In genomic region chr19:48169585-48169973, GRCh38 we compare ENCODE assay signal across 8 cellular contexts.
DNase-seq lines count a peak whose midpoint lies in the region; ATAC-seq, FAIRE-seq and TF ChIP-seq lines count a peak whose summit lies in the region.

No MANE protein-coding gene starts in this region.

- TF ChIP-seq CTCF in D721Med (IDR thresholded peaks at IDR 0.05; ENCODE audit: insufficient read depth, missing control alignments) = no peak
- no peak for TF ChIP-seq CTCF in VCaP (conservative IDR thresholded peaks at IDR 0.05)
- TF ChIP-seq CTCF in brain microvascular endothelial cell (IDR thresholded peaks at IDR 0.05; ENCODE audit: low read depth, low read length, missing control alignments) = no peak

- H3K4me3 ChIP-seq in brain microvascular endothelial cell (ENCODE audit: low read depth, low read length) = peak overlapping the region; percentile 84

- ATAC-seq in HG02678 (IDR thresholded peaks at IDR 0.05; ENCODE audit: unreplicated experiment) = peak; percentile 24

- FAIRE-seq in D721Med (lab: Jason Lieb, UNC) = no peak

- peak; percentile 65 for DNase-seq in D721Med (ENCODE audit: insufficient read length, low spot score)
- DNase-seq in NCI-H1930 (lab: John Stamatoyannopoulos, UW) = peak; percentile 76 to 83
- DNase-seq in brain microvascular endothelial cell = peak; percentile 49
- peak; percentile 97 for DNase-seq in iPS-NIHi7 (ENCODE audit: extremely low spot score)
- DNase-seq in stimulated activated CD4-positive, alpha-beta T cell treated with anti-CD3 and anti-CD28 coated beads, Interleukin-12 subunit alpha, Interleukin-12 subunit beta, amount 100 ng/mL, for 4 hours = peak; percentile 93
- no peak for DNase-seq in SKM-1 treated with dmso at 0.1 percent for 144 hours (lab: John Stamatoyannopoulos, UW; ENCODE audit: unreplicated experiment)

- in situ Hi-C loops in brain microvascular endothelial cell (cut with HindIII; ENCODE audit: low pct_ligation_motif_present, low sequenced_read_pairs) = no loop called here

- H3K27ac ChIP-seq in VCaP (peak overlapping the region; percentile 96), brain microvascular endothelial cell (no peak overlapping the region)

- no peaks in the 10 kb centered on the region for H3K36me3 ChIP-seq in brain microvascular endothelial cell (replicated peaks)

- no peaks in the 10 kb centered on the region for H3K27me3 ChIP-seq in brain microvascular endothelial cell (replicated peaks)
